15 cellular contexts compared by ENCODE assay signal in the genomic region with DNA sequence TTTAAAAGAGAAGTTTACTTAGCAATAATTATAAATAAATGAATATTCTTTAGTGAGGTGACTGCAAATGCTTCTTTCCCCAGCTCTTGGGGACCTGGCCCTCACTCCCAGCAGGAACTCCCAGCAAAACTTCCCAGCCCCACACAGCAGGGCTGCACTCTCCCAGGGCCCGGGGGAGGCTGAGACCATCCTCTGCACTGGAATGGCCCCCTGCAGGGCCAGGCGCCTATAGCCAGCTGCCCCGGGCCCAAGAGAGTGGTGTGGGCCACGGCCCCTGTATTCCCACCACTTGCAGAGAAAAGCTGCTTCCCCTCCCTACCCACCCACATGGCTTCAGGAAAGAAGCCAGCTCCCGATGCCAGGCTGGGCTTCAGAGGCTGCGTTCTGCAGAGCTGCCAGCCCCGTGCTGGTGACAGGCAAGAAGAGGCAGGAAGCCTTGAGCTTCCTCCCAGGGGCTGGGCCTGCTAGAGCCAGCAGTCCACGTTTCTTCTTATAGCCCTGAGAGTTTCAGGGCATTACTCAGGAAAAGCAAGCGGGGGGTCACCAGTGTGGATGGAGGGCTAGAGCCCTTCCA. TPM values are rescaled to one million over a fixed set of nuclear protein-coding genes. Genes with fewer than 3 reads are reported as not detected.
DNase-seq lines count a peak whose midpoint lies in the region; ATAC-seq and TF ChIP-seq lines count a peak whose summit lies in the region.
"Had no signal": no experiment of that assay in that cellular context is flagged by ENCODE, and none has a peak within 500 bp of the region (broad histone marks: within the 10 kb centered on the region; RNA-seq: fewer than 3 reads in every experiment).

No MANE protein-coding gene starts in this region.

- 0 out of 2 replicates have a peak overlapping the region, but pooled peaks have one; percentile 30 for H3K14ac ChIP-seq in H9 (ENCODE audit: insufficient read depth, low read length)

- H3K4me2 ChIP-seq in H9 (ENCODE audit: insufficient read depth, insufficient read length, low read length) = no peak overlapping the region
- H3K4me2 ChIP-seq: SK-N-SH had no signal

- no peak for TF ChIP-seq CTCF in H9 (conservative IDR thresholded peaks at IDR 0.05)
- no peak for TF ChIP-seq CTCF in astrocyte of the spinal cord (IDR thresholded peaks at IDR 0.05; ENCODE audit: low read depth, low read length)
- no peak for TF ChIP-seq CTCF in BE2C (IDR thresholded peaks at IDR 0.05; ENCODE audit: low read depth, low read length)

- H3K27me3 Mint-ChIP-seq in H9 (ENCODE audit: low read depth) = no peaks in the 10 kb centered on the region
- H3K27me3 Mint-ChIP-seq: B cell had no signal

- no peak overlapping the region for H2BK5ac ChIP-seq in H9 (ENCODE audit: insufficient read length, low read length)

- H2BK120ac ChIP-seq in H9 (ENCODE audit: low read depth, low read length, poor library complexity, severe bottlenecking) = no peak overlapping the region

- H3K27ac ChIP-seq in H9 (ENCODE audit: insufficient read length, low read depth, low read length) = no peak overlapping the region

- no peak overlapping the region for H3K4ac ChIP-seq in H9 (ENCODE audit: low read depth, low read length)

- no peak overlapping the region for H2BK15ac ChIP-seq in H9 (ENCODE audit: low read depth, low read length)

- in situ Hi-C loops in astrocyte of the spinal cord (cut with HindIII; ENCODE audit: low sequenced_read_pairs) = no loop called here

- H3K9ac ChIP-seq in H9 (ENCODE audit: extremely low read depth, insufficient read length, low read length) = no peak overlapping the region
- H3K9ac ChIP-seq: SK-N-SH had no signal

- peaks cover 4 to 24% (median 24%) of the 10 kb centered on the region in 3 experiments; a peak in 5 of 7 replicates for H3K36me3 Mint-ChIP-seq in H9 (ENCODE audit: insufficient read depth in 1 of 3, low read depth in 3 of 3)

- H3K4me1 Mint-ChIP-seq in H9 = peaks cover 6 to 15% of the 10 kb centered on the region in 2 experiments

- H3K4me1 ChIP-seq in H9 (ENCODE audit: insufficient read depth, low read length) (no peaks in the 10 kb centered on the region), BE2C (peaks cover 3% of the 10 kb centered on the region; the same call in 1 of the 2 replicates)

- ATAC-seq in sciatic nerve = peak; percentile 6
- no peak for ATAC-seq in GM18505 (IDR thresholded peaks at IDR 0.05; ENCODE audit: unreplicated experiment)

- no peak overlapping the region for H3K23ac ChIP-seq in H9 (ENCODE audit: insufficient read length, low read depth, low read length)

- H4K91ac ChIP-seq in H9 (ENCODE audit: insufficient read length, low read depth, low read length) = no peak overlapping the region

- no peak overlapping the region for H3K4me3 ChIP-seq in astrocyte of the spinal cord (ENCODE audit: low read depth, low read length)
- H3K4me3 ChIP-seq in BE2C (ENCODE audit: low read depth, low read length) = no peak overlapping the region
- H3K4me3 ChIP-seq: upper lobe of left lung had no signal

- H3K27ac Mint-ChIP-seq in H9 = no peak overlapping the region; a peak in 2 of 7 replicates
- H3K27ac Mint-ChIP-seq: B cell had no signal

- no peak for TF ChIP-seq POLR2A in GM18505 (IDR thresholded peaks at IDR 0.05; ENCODE audit: borderline replicate concordance, extremely low read depth, insufficient read depth, insufficient read length)

- H3K27me3 ChIP-seq in H9 (ENCODE audit: insufficient read depth, low read length) (no peaks in the 10 kb centered on the region), BE2C (no peaks in the 10 kb centered on the region)
- H3K27me3 ChIP-seq: upper lobe of left lung had no signal

- H3K56ac ChIP-seq in H9 (ENCODE audit: insufficient read length, low read depth, low read length) = no peak overlapping the region

- H3K9me3 ChIP-seq in H9 (ENCODE audit: control insufficient read depth, low read depth, low read length) (no peaks in the 10 kb centered on the region), BE2C (no peaks in the 10 kb centered on the region)
- H3K9me3 ChIP-seq: SK-N-SH, upper lobe of left lung had no signal

- H4K8ac ChIP-seq in H9 (replicated peaks; ENCODE audit: insufficient read length, low read depth, low read length) = no peak overlapping the region

- H3K36me3 ChIP-seq in BE2C = peaks cover 27% of the 10 kb centered on the region

- no peaks in the 10 kb centered on the region for H3K79me1 ChIP-seq in H9 (ENCODE audit: insufficient read depth, low read depth, low read length, poor library complexity, severe bottlenecking)

- no peaks in the 10 kb centered on the region for H3K9me3 Mint-ChIP-seq in H9

- no peak overlapping the region for H3K4me3 Mint-ChIP-seq in H9
- H3K4me3 Mint-ChIP-seq: B cell had no signal

- H3K79me2 ChIP-seq in H9 (ENCODE audit: insufficient read depth, low read length) = no peaks in the 10 kb centered on the region

- no peak overlapping the region for H2AFZ ChIP-seq in H9 (ENCODE audit: low read length)

- no peak overlapping the region for H2AK5ac ChIP-seq in H9 (ENCODE audit: insufficient read length, low read length)

- no peak overlapping the region for H3T11ph ChIP-seq in H9 (ENCODE audit: low read length)

- no peaks in the 10 kb centered on the region for H4K20me1 ChIP-seq in H9 (ENCODE audit: control insufficient read depth, insufficient read depth, insufficient read length)

- intact Hi-C loops in sciatic nerve (cut with DNase I) = loop anchor here (10.0 kb wide), 1 partner anchor 337 kb away; no protein-coding TSS in a partner anchor

- no peaks in the 10 kb centered on the region for H3K23me2 ChIP-seq in H9 (ENCODE audit: insufficient read length, low read depth, low read length, poor library complexity, severe bottlenecking)

- no peak overlapping the region for H2BK12ac ChIP-seq in H9 (ENCODE audit: insufficient read length, low read depth, low read length)

- no CpG with 5 or more reads among the region's 9 CpGs for WGBS in H9 (ENCODE audit: extremely low coverage, insufficient read length, low lambda C conversion rate)

- DNase-seq in H9 (no peak), astrocyte of the spinal cord (ENCODE audit: low read depth, low spot score) (peak; percentile 8), iPS-NIHi11 (ENCODE audit: low spot score) (peak; percentile 53), sciatic nerve (ENCODE audit: low spot score) (no peak), foreskin melanocyte (no peak), BE2C (no peak)
- no peak for DNase-seq in stimulated activated CD4-positive, alpha-beta T cell treated with anti-CD3 and anti-CD28 coated beads, Interleukin-4, amount 100 ng/mL, for 4 hours
- DNase-seq: activated CD4-positive, CD25-positive, alpha-beta regulatory T cell; DMS79 treated with DMSO at 0.1 percent for 48 hours; MV-4-11; NCI-H226; SK-N-SH had no signal

- H3K18ac ChIP-seq in H9 (ENCODE audit: insufficient read length, low read depth, low read length) = no peak overlapping the region

- H4K5ac ChIP-seq in H9 (ENCODE audit: insufficient read length, low read depth, low read length) = no peak overlapping the region

- no peak overlapping the region for H2BK20ac ChIP-seq in H9 (ENCODE audit: low read depth, low read length, poor library complexity, severe bottlenecking)

RNA-seq across cellular contexts. Expression of gene IDH2, which starts 20.0 kb away (rescaled TPM):
- 57.7 and 62.5 TPM in 2 replicates for total RNA-seq in H9 (2021)
- total RNA-seq in sciatic nerve = 18.5 TPM
- polyA plus RNA-seq in BE2C (2012; ENCODE audit: insufficient read depth, insufficient read length, low read depth) = 47.2 TPM

Comparison
In these comparisons a context has a peak if more than half of its experiments do, and no peak if none do; other contexts are left out.
1. DNase-seq: peak in astrocyte of the spinal cord (single experiment) and iPS-NIHi11 (single experiment); none in H9 (single experiment), sciatic nerve (single experiment), foreskin melanocyte (single experiment), stimulated activated CD4-positive, alpha-beta T cell treated with anti-CD3 and anti-CD28 coated beads, Interleukin-4, amount 100 ng/mL, for 4 hours (0 of 2) and BE2C (single experiment).